Comparison of ENCODE assay signal across 18 cellular contexts in the genomic region with DNA sequence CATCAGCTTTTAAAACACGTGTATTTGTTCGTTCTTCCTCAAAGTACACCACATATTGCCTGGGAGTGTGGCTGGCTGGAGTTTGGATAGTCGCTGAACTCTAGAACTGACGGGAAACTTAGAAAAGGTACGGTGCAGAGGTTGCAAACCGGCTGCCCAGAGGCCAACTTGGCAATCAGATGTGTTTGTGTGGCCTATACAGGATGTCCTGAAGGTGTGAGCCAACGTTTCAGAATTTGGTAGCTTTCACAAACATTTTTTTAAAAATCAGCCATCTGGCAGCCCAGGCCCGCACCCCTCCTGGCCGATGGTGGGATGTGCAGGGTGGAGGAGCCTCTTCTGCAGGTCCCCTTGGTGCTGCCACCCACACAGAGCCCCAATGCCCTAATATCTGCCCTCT.
"Had no signal": no experiment of that assay in that cellular context is flagged by ENCODE, and none has a peak within 500 bp of the region (broad histone marks: within the 10 kb centered on the region; RNA-seq: fewer than 3 reads in every experiment).

No MANE protein-coding gene starts in this region.

- H3K27ac ChIP-seq: adrenal gland, epithelial cell of prostate, left lung, tibial artery, WERI-Rb-1 had no signal

- H3K36me3 ChIP-seq: adrenal gland, left lung, tibial artery, WERI-Rb-1 had no signal

- H3K9me3 Mint-ChIP-seq: activated naive CD4-positive, alpha-beta T cell treated with anti-CD3 and anti-CD28 coated beads, Interleukin-2, amount 50 U/mL, for 24 hours; activated T-cell treated with anti-CD3 and anti-CD28 coated beads, Interleukin-2, amount 50 U/mL, for 72 hours; effector memory CD8-positive, alpha-beta T cell; memory B cell had no signal

- H3K9me3 ChIP-seq: adrenal gland, left lung, tibial artery had no signal

- H3K4me1 Mint-ChIP-seq: activated naive CD4-positive, alpha-beta T cell treated with anti-CD3 and anti-CD28 coated beads, Interleukin-2, amount 50 U/mL, for 24 hours had no signal

- H3K27me3 ChIP-seq: adrenal gland had no signal

- DNase-seq: activated CD4-positive, alpha-beta T cell treated with anti-CD3 and anti-CD28 coated beads for 1 hour; activated CD8-positive, alpha-beta memory T cell treated with anti-CD3 and anti-CD28 coated beads for 24 hours; activated effector memory CD4-positive, alpha-beta T cell treated with anti-CD3 and anti-CD28 coated beads, Interleukin-2, amount 50 U/mL, for 16 hours; activated T-cell treated with anti-CD3 and anti-CD28 coated beads, Interleukin-2, amount 50 U/mL, for 72 hours; adrenal gland; effector memory CD8-positive, alpha-beta T cell; foreskin melanocyte; left lung; occipital lobe; stimulated activated CD4-positive, alpha-beta T cell treated with anti-CD3 and anti-CD28 coated beads, Interleukin-2, amount 100 ng/mL, for 24 hours; stimulated activated naive CD8-positive, alpha-beta T cell treated with anti-CD3 and anti-CD28 coated beads, Interleukin-15, Interleukin-2, amounts not matched to agents 100 U/mL and 50 U/mL, for 24 hours; substantia nigra; tibial artery; WERI-Rb-1 had no signal

- ATAC-seq: activated T-cell treated with anti-CD3 and anti-CD28 coated beads, Interleukin-2, amount 50 U/mL, for 72 hours; effector memory CD8-positive, alpha-beta T cell; left lung; stimulated activated naive CD8-positive, alpha-beta T cell treated with anti-CD3 and anti-CD28 coated beads, Interleukin-15, Interleukin-2, amounts not matched to agents 100 U/mL and 50 U/mL, for 24 hours had no signal

- H3K4me1 ChIP-seq: adrenal gland, left lung had no signal

- H3K36me3 Mint-ChIP-seq: activated naive CD4-positive, alpha-beta T cell treated with anti-CD3 and anti-CD28 coated beads, Interleukin-2, amount 50 U/mL, for 24 hours had no signal

- H3K27ac Mint-ChIP-seq: activated naive CD4-positive, alpha-beta T cell treated with anti-CD3 and anti-CD28 coated beads, Interleukin-2, amount 50 U/mL, for 24 hours; activated T-cell treated with anti-CD3 and anti-CD28 coated beads, Interleukin-2, amount 50 U/mL, for 72 hours; effector memory CD8-positive, alpha-beta T cell; memory B cell; progenitor cell of endocrine pancreas had no signal

- H3K4me3 ChIP-seq: adrenal gland, left lung, tibial artery had no signal

- H3K4me3 Mint-ChIP-seq: activated naive CD4-positive, alpha-beta T cell treated with anti-CD3 and anti-CD28 coated beads, Interleukin-2, amount 50 U/mL, for 24 hours; activated T-cell treated with anti-CD3 and anti-CD28 coated beads, Interleukin-2, amount 50 U/mL, for 72 hours; effector memory CD8-positive, alpha-beta T cell; memory B cell had no signal
